ENCODE assay signal across 29 cellular contexts in the genomic region with DNA sequence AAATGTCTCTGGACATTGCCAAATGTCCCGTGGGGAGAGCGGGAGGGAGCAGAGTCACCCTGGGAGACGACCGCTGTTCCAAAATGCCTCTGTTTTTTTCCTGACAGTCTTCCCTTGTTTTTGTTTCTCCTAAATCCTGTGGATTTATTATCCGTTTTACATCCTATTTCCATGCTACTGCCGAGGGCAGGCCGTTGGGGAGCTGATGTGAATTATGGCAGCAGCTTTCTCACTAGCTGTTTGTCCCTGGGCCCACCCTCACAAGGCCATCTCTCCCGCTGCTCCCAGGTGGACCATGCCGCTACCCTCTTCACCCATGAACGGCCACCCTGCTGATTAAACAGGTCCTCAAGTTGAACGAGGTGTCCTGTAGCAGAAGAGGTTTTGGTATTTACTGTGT.
"Had no signal": no experiment of that assay in that cellular context is flagged by ENCODE, and none has a peak within 500 bp of the region (broad histone marks: within the 10 kb centered on the region; RNA-seq: fewer than 3 reads in every experiment).

No MANE protein-coding gene starts in this region.

- H3K4me1 Mint-ChIP-seq: endodermal cell, neural crest cell had no signal

- H3K4me3 ChIP-seq: colonic mucosa, esophagus muscularis mucosa, gastroesophageal sphincter, heart left ventricle, hepatocyte, lower lobe of right lung, pancreas, right lobe of liver, thoracic aorta, tibial nerve, upper lobe of left lung, uterus had no signal

- FAIRE-seq: endothelial cell of umbilical vein, islet of Langerhans, pancreas, small intestine had no signal

- H3K4me3 Mint-ChIP-seq: dendritic cell treated with granulocyte-macrophage colony-stimulating factor and Interleukin-4, amounts not matched to agents 40 ng/mL and 50 ng/mL, for 4 days; endodermal cell; natural killer cell; neural crest cell; stimulated activated naive B cell treated with anti-CD40 and anti-IgM and Interleukin-4, amounts not matched to agents 10 μg/mL and 1 μg/mL and 100 μg/mL, for 72 hours; stimulated activated naive CD8-positive, alpha-beta T cell treated with anti-CD3 and anti-CD28 coated beads, Interleukin-15, Interleukin-2, amounts not matched to agents 100 ng/mL and 50 ng/mL, for 24 hours had no signal

- H3K27me3 ChIP-seq: colonic mucosa, esophagus muscularis mucosa, pancreas, right lobe of liver, upper lobe of left lung, uterus had no signal

- ATAC-seq: foreskin keratinocyte; gastroesophageal sphincter; heart left ventricle; left cardiac atrium; left ventricle myocardium superior; lower lobe of right lung; natural killer cell; pancreas; right lobe of liver; stimulated activated naive B cell treated with anti-CD40 and anti-IgM and Interleukin-4, amounts not matched to agents 10 μg/mL and 1 μg/mL and 100 μg/mL, for 72 hours had no signal

- H3K9me3 Mint-ChIP-seq: dendritic cell treated with granulocyte-macrophage colony-stimulating factor and Interleukin-4, amounts not matched to agents 40 ng/mL and 50 ng/mL, for 4 days; natural killer cell; stimulated activated naive B cell treated with anti-CD40 and anti-IgM and Interleukin-4, amounts not matched to agents 10 μg/mL and 1 μg/mL and 100 μg/mL, for 72 hours; stimulated activated naive CD8-positive, alpha-beta T cell treated with anti-CD3 and anti-CD28 coated beads, Interleukin-15, Interleukin-2, amounts not matched to agents 100 ng/mL and 50 ng/mL, for 24 hours had no signal

- H3K36me3 ChIP-seq: colonic mucosa, esophagus muscularis mucosa, gastroesophageal sphincter, heart left ventricle, lower lobe of right lung, neutrophil, pancreas, right lobe of liver, thoracic aorta, tibial nerve, upper lobe of left lung, uterus had no signal

- DNase-seq: colonic mucosa; effector CD8-positive, alpha-beta T cell; endodermal cell; foreskin keratinocyte; heart left ventricle; left cardiac atrium; left ventricle myocardium superior; lower lobe of right lung; natural killer cell; pancreas; retina; right lobe of liver; small intestine; stimulated activated CD4-positive, alpha-beta T cell treated with anti-CD3 and anti-CD28 coated beads, Interleukin-15, amount 100 ng/mL, for 24 hours; stimulated activated CD4-positive, alpha-beta T cell treated with anti-CD3 and anti-CD28 coated beads, Interleukin-2, amount 100 ng/mL, for 48 hours; stimulated activated naive B cell treated with anti-CD40 and anti-IgM and Interleukin-4, amounts not matched to agents 10 μg/mL and 1 μg/mL and 100 μg/mL, for 72 hours; upper lobe of left lung; uterus had no signal

- H3K9me3 ChIP-seq: colonic mucosa, gastroesophageal sphincter, lower lobe of right lung, neutrophil, pancreas, right lobe of liver, thoracic aorta, upper lobe of left lung had no signal

- H3K27ac Mint-ChIP-seq: dendritic cell treated with granulocyte-macrophage colony-stimulating factor and Interleukin-4, amounts not matched to agents 40 ng/mL and 50 ng/mL, for 4 days; endodermal cell; natural killer cell; stimulated activated naive B cell treated with anti-CD40 and anti-IgM and Interleukin-4, amounts not matched to agents 10 μg/mL and 1 μg/mL and 100 μg/mL, for 72 hours; stimulated activated naive CD8-positive, alpha-beta T cell treated with anti-CD3 and anti-CD28 coated beads, Interleukin-15, Interleukin-2, amounts not matched to agents 100 ng/mL and 50 ng/mL, for 24 hours had no signal

- H3K27ac ChIP-seq: colonic mucosa, esophagus muscularis mucosa, foreskin keratinocyte, gastroesophageal sphincter, heart left ventricle, hepatocyte, lower lobe of right lung, neutrophil, pancreas, right lobe of liver, thoracic aorta, tibial nerve, upper lobe of left lung, uterus had no signal

- H3K4me1 ChIP-seq: colonic mucosa, gastroesophageal sphincter, lower lobe of right lung, pancreas, right lobe of liver, uterus had no signal

- H2AFZ ChIP-seq: hepatocyte had no signal

- H3K4me2 ChIP-seq: hepatocyte had no signal

- H3K36me3 Mint-ChIP-seq: natural killer cell; stimulated activated naive B cell treated with anti-CD40 and anti-IgM and Interleukin-4, amounts not matched to agents 10 μg/mL and 1 μg/mL and 100 μg/mL, for 72 hours had no signal
